Comparison of ENCODE assay signal across 8 cellular contexts in genomic region chr17:47941246-47941997, GRCh38. TPM values are rescaled to one million over a fixed set of nuclear protein-coding genes. Genes with fewer than 3 reads are reported as not detected.
DNase-seq lines count a peak whose midpoint lies in the region; ATAC-seq and TF ChIP-seq lines count a peak whose summit lies in the region.

TSS of gene PNPO (plus strand) at chr17:47941571. CDS start at chr17:47941676, 105 bp downstream.

- DNase-seq in GM13977 (ENCODE audit: low spot score) (peak; percentile 97), NCI-H1694 (lab: John Stamatoyannopoulos, UW) (peak; percentile 98), amygdala (lab: John Stamatoyannopoulos, UW) (peak; percentile 53 to 98 (median 92)), left ventricle myocardium superior (peak; percentile 91), prostate gland (ENCODE audit: low spot score) (peak; percentile 97)

- H3K27me3 ChIP-seq in prostate gland (replicated peaks; ENCODE audit: insufficient read depth) = no peaks in the 10 kb centered on the region

- peak within 1 kb of the TSS; percentile 92 for H3K4me3 Mint-ChIP-seq in T-helper 1 cell treated with Interleukin-12 subunit alpha and Interleukin-12 subunit beta and Interleukin-4 antibody, amounts not matched to agents 30 μg/mL and 1 μg/mL, for 36 hours

- H3K4me1 ChIP-seq in prostate gland (replicated peaks) (peaks cover 4% of the 10 kb centered on the region), urinary bladder (ENCODE audit: insufficient read depth) (no peaks in the 10 kb centered on the region)

- TF ChIP-seq CTCF in GM13977 (IDR thresholded peaks at IDR 0.05; ENCODE audit: extremely low read depth, insufficient read depth, missing control alignments) = peak; percentile 15
- TF ChIP-seq CTCF in prostate gland (IDR thresholded peaks at IDR 0.05) = peak in 1 of 4 experiments; percentile 35

- peak; percentile 93 for ATAC-seq in HG02884 (IDR thresholded peaks at IDR 0.05; ENCODE audit: unreplicated experiment)
- peak; percentile 98 for ATAC-seq in left ventricle myocardium superior

- H3K9me3 Mint-ChIP-seq in T-helper 1 cell treated with Interleukin-12 subunit alpha and Interleukin-12 subunit beta and Interleukin-4 antibody, amounts not matched to agents 30 μg/mL and 1 μg/mL, for 36 hours = peaks cover 5% of the 10 kb centered on the region

- WGBS in prostate gland = 1% methylated on average over 46 of the region's 46 CpGs
- 2% methylated on average over 46 of the region's 46 CpGs for WGBS in urinary bladder

- H3K27me3 Mint-ChIP-seq in T-helper 1 cell treated with Interleukin-12 subunit alpha and Interleukin-12 subunit beta and Interleukin-4 antibody, amounts not matched to agents 30 μg/mL and 1 μg/mL, for 36 hours (ENCODE audit: low read depth) = no peaks in the 10 kb centered on the region

- intact Hi-C loops in left ventricle myocardium superior (cut with micrococcal nuclease) (no loop called here), prostate gland (cut with DNase I) (loop anchor here (5.0 kb wide), 1 partner anchor 49 kb away; no protein-coding TSS in a partner anchor)

- H3K9me3 ChIP-seq in prostate gland = no peaks in the 10 kb centered on the region

- peak within 1 kb of the TSS; percentile 62 to 74 for H3K27ac ChIP-seq in prostate gland
- peak within 1 kb of the TSS; percentile 25 for H3K27ac ChIP-seq in urinary bladder (ENCODE audit: low read depth)

- peak; percentile 57 for TF ChIP-seq POLR2A in prostate gland (IDR thresholded peaks at IDR 0.05)

- peak within 1 kb of the TSS; percentile 58 to 64 for H3K4me3 ChIP-seq in prostate gland
- H3K4me3 ChIP-seq in urinary bladder (ENCODE audit: low read depth, low read length) = peak within 1 kb of the TSS; percentile 63

- H3K4me1 Mint-ChIP-seq in T-helper 1 cell treated with Interleukin-12 subunit alpha and Interleukin-12 subunit beta and Interleukin-4 antibody, amounts not matched to agents 30 μg/mL and 1 μg/mL, for 36 hours (ENCODE audit: low read depth) = peaks cover 36% of the 10 kb centered on the region

- H3K36me3 Mint-ChIP-seq in T-helper 1 cell treated with Interleukin-12 subunit alpha and Interleukin-12 subunit beta and Interleukin-4 antibody, amounts not matched to agents 30 μg/mL and 1 μg/mL, for 36 hours (ENCODE audit: low read depth) = peaks cover 19% of the 10 kb centered on the region

- peak within 1 kb of the TSS; percentile 95 for H3K27ac Mint-ChIP-seq in T-helper 1 cell treated with Interleukin-12 subunit alpha and Interleukin-12 subunit beta and Interleukin-4 antibody, amounts not matched to agents 30 μg/mL and 1 μg/mL, for 36 hours

- in situ Hi-C loops in GM13977 (cut with MboI; ENCODE audit: low pct_unique_long_range_greater_than_20kb, low sequenced_read_pairs, unreplicated experiment) = no loop called here

- H3K36me3 ChIP-seq in prostate gland (no peaks in the 10 kb centered on the region), urinary bladder (ENCODE audit: insufficient read depth) (no peaks in the 10 kb centered on the region)

RNA-seq across cellular contexts. Expression of gene PNPO, which starts in this region (rescaled TPM):
- total RNA-seq in left ventricle myocardium superior (31.3 TPM), prostate gland (10 to 100 TPM; 37.3 to 55.2 TPM), urinary bladder (6.6 TPM)
- 8.2 TPM for polyA plus RNA-seq in urinary bladder

Comparison
In these comparisons a context has a peak if more than half of its experiments do, and no peak if none do; other contexts are left out.
1. Peak in every context shown above with its lines: DNase-seq, ATAC-seq, H3K4me3 ChIP-seq and H3K27ac ChIP-seq.